Comparison of ENCODE assay signal across 11 cellular contexts in genomic region chr4:7842384-7843279, GRCh38.
DNase-seq lines count a peak whose midpoint lies in the region; ATAC-seq and TF ChIP-seq lines count a peak whose summit lies in the region.
"Had no signal": no experiment of that assay in that cellular context is flagged by ENCODE, and none has a peak within 500 bp of the region (broad histone marks: within the 10 kb centered on the region; RNA-seq: fewer than 3 reads in every experiment).

No MANE protein-coding gene starts in this region.

- no peak overlapping the region for H3K4me3 ChIP-seq in AG09309 (ENCODE audit: control insufficient read depth, low read depth, low read length)
- H3K4me3 ChIP-seq in ovary = no peak overlapping the region

- peaks cover 19% of the 10 kb centered on the region for H3K4me1 ChIP-seq in ovary (ENCODE audit: insufficient read depth)

- intact Hi-C loops in ovary (cut with DNase I) = loop anchor here in 1 of 4 donors (5.0 kb wide), 1 partner anchor 35 kb away; no protein-coding TSS in a partner anchor

- peak overlapping the region; percentile 75 to 79 for H3K27ac ChIP-seq in ovary

- peak; percentile 77 for ATAC-seq in SK-N-SH treated with all-trans-retinoic acid at 6 μM for 48 hours
- no peak for ATAC-seq in GM21423 (IDR thresholded peaks at IDR 0.05; ENCODE audit: unreplicated experiment)
- no peak for ATAC-seq in GM19023 (IDR thresholded peaks at IDR 0.05; ENCODE audit: unreplicated experiment)
- no peak for ATAC-seq in HG03354 (IDR thresholded peaks at IDR 0.05; ENCODE audit: poor library complexity, severe bottlenecking, unreplicated experiment)
- no peak for ATAC-seq in HG03439 (IDR thresholded peaks at IDR 0.05; ENCODE audit: unreplicated experiment)
- ATAC-seq: natural killer cell had no signal

- H3K36me3 ChIP-seq in ovary = no peaks in the 10 kb centered on the region

- DNase-seq in AG09309 (ENCODE audit: low read depth) = peak; percentile 99
- DNase-seq in fibroblast of the conjunctiva (ENCODE audit: low read depth) = peak; percentile 93
- peak; percentile 68 to 79 (median 77) for DNase-seq in ovary
- DNase-seq: DMS 273 treated with DMSO at 0.1 percent for 48 hours, natural killer cell, NCI-H510A treated with DMSO at 0.1 percent for 48 hours had no signal

- no peaks in the 10 kb centered on the region for H3K9me3 ChIP-seq in ovary

- TF ChIP-seq POLR2A in ovary (IDR thresholded peaks at IDR 0.05) = no peak

- TF ChIP-seq CTCF in AG09309 (IDR thresholded peaks at IDR 0.05; ENCODE audit: control insufficient read depth, insufficient read depth, low read depth, low read length, missing control alignments) (no peak), ovary (IDR thresholded peaks at IDR 0.05) (no peak)

- no peak for TF ChIP-seq EP300 in ovary (IDR thresholded peaks at IDR 0.05)

- WGBS in ovary, 3 donors = 22 to 26% (median 25%) methylated on average over 22 of the region's 22 CpGs

- no peaks in the 10 kb centered on the region for H3K27me3 ChIP-seq in ovary

TF ChIP-seq in SK-N-SH treated with all-trans-retinoic acid at 6 μM for 48 hours, 23 proteins besides CTCF, POLR2A, EP300 and RAD21:
- TF ChIP-seq ARNTL (CRISPR knock-in tag; IDR thresholded peaks at IDR 0.05; ENCODE audit: borderline replicate concordance, low read depth) = no peak
- no peak for TF ChIP-seq SNAI2 (CRISPR knock-in tag; IDR thresholded peaks at IDR 0.05)
- peak; percentile 53 for TF ChIP-seq CSDC2 (CRISPR knock-in tag; IDR thresholded peaks at IDR 0.05)
- TF ChIP-seq CSRNP3 (CRISPR knock-in tag; IDR thresholded peaks at IDR 0.05) = peak; percentile 64; the same call in 1 of the 2 replicates
- TF ChIP-seq ZFP3 (CRISPR knock-in tag; IDR thresholded peaks at IDR 0.05) = peak; percentile 82
- no peak for TF ChIP-seq BACH2 (CRISPR knock-in tag; IDR thresholded peaks at IDR 0.05; ENCODE audit: borderline replicate concordance)
- TF ChIP-seq TOX (CRISPR knock-in tag; IDR thresholded peaks at IDR 0.05; ENCODE audit: borderline replicate concordance) = peak; percentile 85
- peak; percentile 89 for TF ChIP-seq ISL1 (CRISPR knock-in tag; IDR thresholded peaks at IDR 0.05)
- TF ChIP-seq OSR1 (CRISPR knock-in tag; IDR thresholded peaks at IDR 0.05) = peak; percentile 89; the same call in 1 of the 2 replicates
- no peak for TF ChIP-seq ESRRG (CRISPR knock-in tag; IDR thresholded peaks at IDR 0.05)
- no peak for TF ChIP-seq ZNF565 (CRISPR knock-in tag; conservative IDR thresholded peaks at IDR 0.05; ENCODE audit: low read depth)
- no peak for TF ChIP-seq PPARA (CRISPR knock-in tag; IDR thresholded peaks at IDR 0.05; ENCODE audit: borderline replicate concordance)
- TF ChIP-seq CREB5 (CRISPR knock-in tag; IDR thresholded peaks at IDR 0.05; ENCODE audit: low read depth) = peak; percentile 41; the same call in 1 of the 2 replicates
- no peak for TF ChIP-seq ZFP30 (CRISPR knock-in tag; IDR thresholded peaks at IDR 0.05)
- TF ChIP-seq ZC3H10 (CRISPR knock-in tag; IDR thresholded peaks at IDR 0.05) = peak; percentile 73; the same call in 1 of the 2 replicates
- peak; percentile 82 for TF ChIP-seq PATZ1 (CRISPR knock-in tag; IDR thresholded peaks at IDR 0.05; ENCODE audit: borderline replicate concordance)
- no peak for TF ChIP-seq POU6F1 (CRISPR knock-in tag; IDR thresholded peaks at IDR 0.05; ENCODE audit: borderline replicate concordance, low read depth)
- TF ChIP-seq ZNF70 (CRISPR knock-in tag; IDR thresholded peaks at IDR 0.05) = no peak
- TF ChIP-seq GLIS3 (CRISPR knock-in tag; IDR thresholded peaks at IDR 0.05) = 0 out of 2 replicates have a peak, but pooled peaks have one; percentile 14
- no peak for TF ChIP-seq RARB (CRISPR knock-in tag; IDR thresholded peaks at IDR 0.05)
- TF ChIP-seq ZNF8 (CRISPR knock-in tag; IDR thresholded peaks at IDR 0.05) = no peak
- no peak for TF ChIP-seq TSHZ2 (CRISPR knock-in tag; IDR thresholded peaks at IDR 0.05)
- 0 out of 2 replicates have a peak, but pooled peaks have one; percentile 10 for TF ChIP-seq TCF4 (CRISPR knock-in tag; IDR thresholded peaks at IDR 0.05; ENCODE audit: borderline replicate concordance)
